In the genomic region with DNA sequence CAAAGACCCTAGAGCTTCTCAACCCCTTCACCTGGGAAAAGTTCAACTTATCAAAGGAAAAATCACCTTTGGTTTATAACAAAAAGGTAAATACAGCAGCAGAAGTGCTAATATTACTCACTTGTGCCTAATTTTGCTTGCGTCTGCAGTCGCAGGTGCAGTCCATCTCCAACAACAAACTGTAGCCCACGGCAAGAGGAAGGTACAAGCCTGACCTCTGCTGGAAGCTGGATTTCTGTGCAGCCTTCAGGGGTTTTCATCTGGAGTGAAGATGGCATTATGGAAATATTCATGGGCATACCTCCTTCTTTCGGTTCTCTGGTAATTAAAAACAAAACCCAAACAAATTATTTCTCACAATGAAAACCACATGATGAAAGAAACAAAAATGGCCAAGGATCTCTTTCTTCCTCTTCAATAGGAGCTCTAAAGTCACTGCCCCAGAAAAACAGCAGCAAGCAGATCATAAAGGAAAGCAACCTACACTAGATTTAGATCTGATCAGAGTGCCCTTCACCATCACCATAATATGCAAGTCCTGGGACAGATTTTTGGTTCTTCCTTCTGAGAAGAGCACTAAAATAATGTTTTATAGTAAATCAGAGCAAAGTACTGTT, we compare ENCODE assay signal across 7 cellular contexts. TPM values are rescaled to one million over a fixed set of nuclear protein-coding genes. Genes with fewer than 3 reads are reported as not detected.
DNase-seq lines count a peak whose midpoint lies in the region; ATAC-seq, FAIRE-seq and TF ChIP-seq lines count a peak whose summit lies in the region.

No MANE protein-coding gene starts in this region.

- peak; percentile 69 for ATAC-seq in HG03103 (IDR thresholded peaks at IDR 0.05; ENCODE audit: low read depth, unreplicated experiment)

- H3K36me3 ChIP-seq in transverse colon, result no peaks in the 10 kb centered on the region

- in situ Hi-C loops in transverse colon (cut with MboI; ENCODE audit: low pct_ligation_motif_present in 1 of 4, low pct_unique_long_range_greater_than_20kb in 1 of 4, low sequenced_read_pairs in 3 of 4), result loop anchor here (5.0 to 25.0 kb wide), 4 partner anchors 454 to 796 kb away; partner anchors contain the start of gene PRSS35 (in 1 of the 4)

- intact Hi-C loops in transverse colon (cut with DNase I; ENCODE audit: low total_unique reads), result loop anchor here (5.0 kb wide), 1 partner anchor 786 kb away; no protein-coding TSS in a partner anchor

- H3K27ac ChIP-seq in transverse colon, result no peak overlapping the region

- no peaks in the 10 kb centered on the region for H3K27me3 ChIP-seq in transverse colon

- H3K4me3 ChIP-seq in transverse colon, result no peak overlapping the region

- TF ChIP-seq CTCF in transverse colon (IDR thresholded peaks at IDR 0.05), result peak; percentile 47 to 59 (median 52)

- 31 to 35% methylated on average over 1 to 4 of the region's 4 CpGs for WGBS in transverse colon (ENCODE audit: low coverage in 1 of 2), 2 donors

- DNase-seq in Daoy (ENCODE audit: low read depth) (peak; percentile 54), GM19239 (ENCODE audit: insufficient read length, low spot score) (no peak), NCI-H345 (lab: John Stamatoyannopoulos, UW) (peak; percentile 60), astrocyte of the hippocampus (ENCODE audit: low read depth, low spot score) (peak; percentile 76), islet precursor cell (peak; percentile 73), transverse colon (peak; percentile 26)

- H3K9me3 ChIP-seq in transverse colon, result no peaks in the 10 kb centered on the region

- FAIRE-seq in GM19239 (lab: Jason Lieb, UNC), result peak; percentile 73

- peaks cover 0 to 3% (median 0%) of the 10 kb centered on the region in 4 donors for H3K4me1 ChIP-seq in transverse colon

- no peak for TF ChIP-seq EP300 in transverse colon (IDR thresholded peaks at IDR 0.05; ENCODE audit: low read depth)

- no peak for TF ChIP-seq POLR2A in transverse colon (IDR thresholded peaks at IDR 0.05)

RNA-seq across cellular contexts. Expression of gene UBE3D, which starts 7.8 kb away (rescaled TPM):
- total RNA-seq in Daoy (2014; rRNA removed; shearing (Covaris generic)), result 7.9 and 9.9 TPM in 2 replicates
- 10 to 100 TPM in 3 of 4 donors, 1 to 10 TPM in 1; 6.1 to 30.3 (median 14.4) TPM for total RNA-seq in transverse colon

RNA-seq across cellular contexts. Expression of gene DOP1A, which starts 9.7 kb away (rescaled TPM):
- 18.4 and 20.1 TPM in 2 replicates for total RNA-seq in Daoy (2014; rRNA removed; shearing (Covaris generic))
- total RNA-seq in transverse colon, result 10 to 100 TPM; 25.8 to 52.9 (median 40.6) TPM
